In genomic region chr18:11859903-11860407, GRCh38 we compare ENCODE assay signal across 8 cellular contexts. TPM values are rescaled to one million over a fixed set of nuclear protein-coding genes. Genes with fewer than 3 reads are reported as not detected.
DNase-seq lines count a peak whose midpoint lies in the region; ATAC-seq and TF ChIP-seq lines count a peak whose summit lies in the region.

No MANE protein-coding gene starts in this region.

- H3K9me3 ChIP-seq in psoas muscle (no peaks in the 10 kb centered on the region), esophagus muscularis mucosa (no peaks in the 10 kb centered on the region), gastroesophageal sphincter (no peaks in the 10 kb centered on the region)

- TF ChIP-seq CTCF in psoas muscle (IDR thresholded peaks at IDR 0.05) (peak; percentile 13), esophagus muscularis mucosa (IDR thresholded peaks at IDR 0.05) (no peak), gastroesophageal sphincter (IDR thresholded peaks at IDR 0.05) (no peak)

- intact Hi-C loops in psoas muscle (cut with DNase I) (loop anchor here (5.0 to 10.0 kb wide), 2 partner anchors 47 to 125 kb away; partner anchors contain the start of genes IMPA2 (in 1 of the 2) and MPPE1 (in 1 of the 2)), esophagus muscularis mucosa (cut with DNase I) (loop anchor here (10.0 kb wide), 1 partner anchor 125 kb away; the partner anchor contains the start of gene IMPA2)

- peak overlapping the region; percentile 91 for H3K4me3 ChIP-seq in psoas muscle
- no peak overlapping the region for H3K4me3 ChIP-seq in esophagus muscularis mucosa
- H3K4me3 ChIP-seq in gastroesophageal sphincter: no peak overlapping the region

- TF ChIP-seq POLR2A in esophagus muscularis mucosa (IDR thresholded peaks at IDR 0.05; ENCODE audit: low read depth) (no peak), gastroesophageal sphincter (IDR thresholded peaks at IDR 0.05) (no peak)

- H3K27me3 ChIP-seq in psoas muscle (ENCODE audit: insufficient read depth in 3 of 3, low read length in 2 of 3) (no peaks in the 10 kb centered on the region), esophagus muscularis mucosa (no peaks in the 10 kb centered on the region), gastroesophageal sphincter (no peaks in the 10 kb centered on the region)

- H3K27ac ChIP-seq in psoas muscle (peak overlapping the region; percentile 98), esophagus muscularis mucosa (replicated peaks in 1 of 4) (no peak overlapping the region), gastroesophageal sphincter (peak overlapping the region in 1 of 4 donors; percentile 34)

- peak; percentile 30 to 59 (median 48) for ATAC-seq in psoas muscle
- ATAC-seq in gastroesophageal sphincter: no peak

- 53 to 61% (median 54%) methylated on average over 4 of the region's 4 CpGs for WGBS in psoas muscle, 3 donors
- WGBS in esophagus muscularis mucosa: 72% methylated on average over 4 of the region's 4 CpGs
- WGBS in gastroesophageal sphincter (ENCODE audit: low coverage in 1 of 2), 2 donors: 50% methylated on average over 2 of the region's 4 CpGs; no CpG with 5 or more reads in 1 of the 2 donors

- H3K4me1 ChIP-seq in psoas muscle (peaks cover 18% of the 10 kb centered on the region), esophagus muscularis mucosa (peaks cover 0 to 30% (median 19%) of the 10 kb centered on the region in 4 donors), gastroesophageal sphincter (peaks cover 0 to 30% (median 0%) of the 10 kb centered on the region in 3 donors)

- TF ChIP-seq EP300 in esophagus muscularis mucosa (IDR thresholded peaks at IDR 0.05) (no peak), gastroesophageal sphincter (IDR thresholded peaks at IDR 0.05) (no peak)

- DNase-seq in ELR (ENCODE audit: low read depth): peak; percentile 94
- DNase-seq in MV-4-11 (lab: John Stamatoyannopoulos, UW): peak; percentile 57
- peak; percentile 86 for DNase-seq in dermis blood vessel endothelial cell
- DNase-seq in psoas muscle: no peak
- DNase-seq in NCI-H1092 (lab: John Stamatoyannopoulos, UW): no peak
- DNase-seq in stimulated activated CD4-positive, alpha-beta T cell treated with anti-CD3 and anti-CD28 coated beads, Interleukin-12 subunit alpha, Interleukin-12 subunit beta, amount 100 ng/mL, for 4 hours: no peak
- no peak for DNase-seq in esophagus muscularis mucosa (ENCODE audit: extremely low spot score)

- H3K36me3 ChIP-seq in psoas muscle (ENCODE audit: insufficient read depth in 1 of 2, low read depth in 1 of 2) (peaks cover 0 to 7% of the 10 kb centered on the region in 2 donors), esophagus muscularis mucosa (peaks cover 0 to 9% (median 0%) of the 10 kb centered on the region in 4 donors), gastroesophageal sphincter (peaks cover 0 to 8% of the 10 kb centered on the region in 2 donors)

RNA-seq across cellular contexts. Expression of gene CHMP1B, which starts 8.7 kb away (rescaled TPM):
- 71.8 and 89.3 TPM in 2 replicates for total RNA-seq in dermis blood vessel endothelial cell
- total RNA-seq in psoas muscle: 100 to 1,000 TPM in 3 of 4 donors, 10 to 100 TPM in 1; 77.9 to 460 (median 292) TPM
- 100 to 1,000 TPM; 223 to 442 (median 402) TPM for polyA plus RNA-seq in psoas muscle
- 10 to 100 TPM; 42.0 to 58.6 (median 49.7) TPM for total RNA-seq in esophagus muscularis mucosa
- total RNA-seq in gastroesophageal sphincter: 10 to 100 TPM; 46.0 to 71.6 (median 52.8) TPM

RNA-seq across cellular contexts. Expression of gene MPPE1, which starts 48.2 kb away (rescaled TPM):
- total RNA-seq in dermis blood vessel endothelial cell: 14.6 and 15.6 TPM in 2 replicates
- 10 to 100 TPM; 22.5 to 33.4 (median 27.6) TPM for total RNA-seq in psoas muscle
- 10 to 100 TPM; 20.2 to 44.0 (median 23.0) TPM for polyA plus RNA-seq in psoas muscle
- total RNA-seq in esophagus muscularis mucosa: 10 to 100 TPM; 10.9 to 30.2 (median 24.4) TPM
- total RNA-seq in gastroesophageal sphincter: 10 to 100 TPM; 19.5 to 33.8 (median 21.4) TPM

Comparison
In these comparisons a context has a peak if more than half of its experiments do, and no peak if none do; other contexts are left out.
1. DNase-seq: peak in ELR (single experiment), MV-4-11 (single experiment) and dermis blood vessel endothelial cell (single experiment); none in psoas muscle (0 of 2), NCI-H1092 (single experiment), stimulated activated CD4-positive, alpha-beta T cell treated with anti-CD3 and anti-CD28 coated beads, Interleukin-12 subunit alpha, Interleukin-12 subunit beta, amount 100 ng/mL, for 4 hours (single experiment) and esophagus muscularis mucosa (single experiment).